15 cellular contexts compared by ENCODE assay signal in the genomic region with DNA sequence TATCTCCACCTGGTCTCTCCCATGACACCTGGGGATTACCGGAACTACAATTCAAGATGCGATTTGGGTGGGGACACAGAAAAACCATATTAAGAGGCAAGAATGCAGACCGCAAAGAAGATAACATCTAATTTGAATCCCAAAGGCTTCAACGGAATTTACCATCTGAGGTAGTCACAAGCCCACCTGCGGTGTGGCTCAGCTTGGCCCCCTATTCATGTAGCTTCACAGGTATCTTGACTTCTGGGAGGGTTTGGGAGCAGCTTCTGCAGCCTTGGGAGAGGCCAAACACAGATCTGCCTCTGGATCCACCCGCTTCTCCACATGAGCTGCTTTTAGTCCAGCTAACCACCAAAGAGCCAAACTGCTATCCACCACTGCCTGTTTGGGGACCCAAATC.
DNase-seq lines count a peak whose midpoint lies in the region; TF ChIP-seq lines count a peak whose summit lies in the region.
"Had no signal": no experiment of that assay in that cellular context is flagged by ENCODE, and none has a peak within 500 bp of the region (broad histone marks: within the 10 kb centered on the region; RNA-seq: fewer than 3 reads in every experiment).

No MANE protein-coding gene starts in this region.

- H3K56ac ChIP-seq in mesendoderm (ENCODE audit: low read length): no peak overlapping the region

- H3K4ac ChIP-seq in mesendoderm (ENCODE audit: low read depth, low read length): no peak overlapping the region

- H2AK5ac ChIP-seq in mesendoderm (ENCODE audit: low read length): no peak overlapping the region

- POLR2A ChIA-PET in RWPE1 (lab: Yijun Ruan, JAX; ENCODE audit: low non-redundant PET): no interaction called here

- H3K27me3 Mint-ChIP-seq in endodermal cell (ENCODE audit: insufficient read depth): no peaks in the 10 kb centered on the region
- H3K27me3 Mint-ChIP-seq: CD4-positive, alpha-beta T cell had no signal

- H3K4me3 ChIP-seq in HUES48 (ENCODE audit: low read depth, low read length): 0 out of 2 replicates have a peak overlapping the region, but pooled peaks have one; percentile 1
- H3K4me3 ChIP-seq in endodermal cell (ENCODE audit: low read length): no peak overlapping the region
- H3K4me3 ChIP-seq in mesendoderm (ENCODE audit: low read length): no peak overlapping the region
- H3K4me3 ChIP-seq: A549 had no signal

- H3K4me2 ChIP-seq in mesendoderm (ENCODE audit: low read length): no peak overlapping the region
- H3K4me2 ChIP-seq: A549 had no signal

- no peak overlapping the region for H3K18ac ChIP-seq in mesendoderm (ENCODE audit: low read length)

- no peaks in the 10 kb centered on the region for H3K9me3 ChIP-seq in HUES48 (ENCODE audit: control insufficient read depth, insufficient read depth, low read length)
- no peaks in the 10 kb centered on the region for H3K9me3 ChIP-seq in endodermal cell (ENCODE audit: control insufficient read depth, low read length)
- H3K9me3 ChIP-seq: A549, Caco-2 had no signal

- H3K4me1 Mint-ChIP-seq in endodermal cell: no peaks in the 10 kb centered on the region

- no peaks in the 10 kb centered on the region for H3K36me3 Mint-ChIP-seq in endodermal cell (ENCODE audit: low read depth)

- no peaks in the 10 kb centered on the region for H3K79me2 ChIP-seq in mesendoderm (ENCODE audit: control insufficient read depth, insufficient read depth, low read length)

- WGBS in endodermal cell (ENCODE audit: insufficient coverage in 1 of 2, insufficient read length in 1 of 2), 2 experiments: 81 to 90% methylated on average over 5 to 6 of the region's 6 CpGs
- WGBS in mesendoderm (ENCODE audit: extremely low coverage, insufficient coverage, low lambda C conversion rate): no CpG with 5 or more reads among the region's 6 CpGs

- no peak overlapping the region for H2BK120ac ChIP-seq in mesendoderm (ENCODE audit: low read depth, low read length)

- no peak overlapping the region for H2BK15ac ChIP-seq in mesendoderm (replicated peaks; ENCODE audit: low read depth)

- no peaks in the 10 kb centered on the region for H3K79me1 ChIP-seq in mesendoderm (ENCODE audit: low read length)

- H3K27ac ChIP-seq in HUES48 (ENCODE audit: low read depth, low read length) (peak overlapping the region; percentile 46), endodermal cell (ENCODE audit: low read depth, low read length) (no peak overlapping the region), mesendoderm (ENCODE audit: low read depth, low read length) (no peak overlapping the region), RWPE1 (no peak overlapping the region)
- H3K27ac ChIP-seq: 22Rv1, A549, C4-2B had no signal

- no peak overlapping the region for H3K23ac ChIP-seq in mesendoderm (ENCODE audit: low read length)

- H3K27me3 ChIP-seq in HUES48 (ENCODE audit: control insufficient read depth, insufficient read depth, low read length): no peaks in the 10 kb centered on the region
- H3K27me3 ChIP-seq in endodermal cell (ENCODE audit: control insufficient read depth, insufficient read depth, low read length, poor library complexity, severe bottlenecking): no peaks in the 10 kb centered on the region
- no peaks in the 10 kb centered on the region for H3K27me3 ChIP-seq in mesendoderm (ENCODE audit: insufficient read depth, low read length, poor library complexity)

- CTCF ChIA-PET in RWPE1 (lab: Yijun Ruan, JAX): no interaction called here

- H2BK5ac ChIP-seq in mesendoderm (ENCODE audit: low read length): no peak overlapping the region

- no peak overlapping the region for H3K27ac Mint-ChIP-seq in endodermal cell
- H3K27ac Mint-ChIP-seq: CD4-positive, alpha-beta T cell had no signal

- no peak overlapping the region for H3K4me3 Mint-ChIP-seq in endodermal cell
- H3K4me3 Mint-ChIP-seq: CD4-positive, alpha-beta T cell had no signal

- no peak overlapping the region for H4K5ac ChIP-seq in mesendoderm (ENCODE audit: low read length)

- no peak for TF ChIP-seq CTCF in endodermal cell (conservative IDR thresholded peaks at IDR 0.05)
- no peak for TF ChIP-seq CTCF in RWPE1 (conservative IDR thresholded peaks at IDR 0.05; ENCODE audit: low read depth)

- H3K4me1 ChIP-seq in HUES48 (ENCODE audit: control insufficient read depth, insufficient read depth, low read length) (peaks cover 31% of the 10 kb centered on the region), endodermal cell (ENCODE audit: control insufficient read depth, insufficient read depth, low read length) (no peaks in the 10 kb centered on the region), mesendoderm (ENCODE audit: control insufficient read depth, low read depth, low read length) (peaks cover 3% of the 10 kb centered on the region)
- H3K4me1 ChIP-seq: A549, Caco-2 had no signal

- no peak overlapping the region for H4K8ac ChIP-seq in mesendoderm (ENCODE audit: low read depth, low read length)

- peak; percentile 42 for DNase-seq in ELF-1 (ENCODE audit: low read depth, low spot score)
- peak; percentile 69 for DNase-seq in endodermal cell
- peak; percentile 72 for DNase-seq in mesendoderm
- DNase-seq in RWPE1 (ENCODE audit: low spot score): no peak
- no peak for DNase-seq in NCI-H345 treated with DMSO at 0.1 percent for 48 hours (lab: John Stamatoyannopoulos, UW; ENCODE audit: unreplicated experiment)
- no peak for DNase-seq in NCI-H1092 (lab: John Stamatoyannopoulos, UW)
- DNase-seq in inferior parietal cortex (ENCODE audit: extremely low spot score): no peak
- DNase-seq: AML-193; Caco-2; CD4-positive, alpha-beta T cell; GDM1 had no signal

- H3K9ac ChIP-seq in HUES48 (ENCODE audit: low read depth, low read length) (no peak overlapping the region), endodermal cell (ENCODE audit: extremely low read depth, low read length, poor library complexity, severe bottlenecking) (no peak overlapping the region), mesendoderm (ENCODE audit: low read length) (no peak overlapping the region)

- H3K36me3 ChIP-seq in HUES48 (ENCODE audit: control insufficient read depth, insufficient read depth, low read length) (no peaks in the 10 kb centered on the region), endodermal cell (ENCODE audit: control insufficient read depth, insufficient read depth, low read length) (no peaks in the 10 kb centered on the region), mesendoderm (ENCODE audit: control insufficient read depth, insufficient read depth, low read length) (no peaks in the 10 kb centered on the region)

- no peaks in the 10 kb centered on the region for H3K9me3 Mint-ChIP-seq in endodermal cell
- H3K9me3 Mint-ChIP-seq: CD4-positive, alpha-beta T cell had no signal

Comparison
In these comparisons a context has a peak if more than half of its experiments do, and no peak if none do; other contexts are left out.
1. DNase-seq: peak in ELF-1 (single experiment), endodermal cell (single experiment) and mesendoderm (single experiment); none in RWPE1 (single experiment), NCI-H345 treated with DMSO at 0.1 percent for 48 hours (single experiment), NCI-H1092 (single experiment) and inferior parietal cortex (single experiment).